35 cellular contexts compared by ENCODE assay signal in genomic region chr4:42904986-42905385, GRCh38. TPM values are rescaled to one million over a fixed set of nuclear protein-coding genes. Genes with fewer than 3 reads are reported as not detected.
"Had no signal": no experiment of that assay in that cellular context is flagged by ENCODE, and none has a peak within 500 bp of the region (broad histone marks: within the 10 kb centered on the region; RNA-seq: fewer than 3 reads in every experiment).

No MANE protein-coding gene starts in this region.

- H3K27me3 ChIP-seq: breast epithelium, colonic mucosa, gastrocnemius medialis, hepatocyte, uterus had no signal

- H3K4me1 Mint-ChIP-seq: activated naive CD4-positive, alpha-beta T cell treated with anti-CD3 and anti-CD28 coated beads, Interleukin-2, amount 10 ng/mL, durations not matched to agents 7 days and 5 days; activated naive CD8-positive, alpha-beta T cell treated with anti-CD3 and anti-CD28 coated beads, Interleukin-2, amount 10 ng/mL, durations not matched to agents 7 days and 5 days; naive thymus-derived CD8-positive, alpha-beta T cell had no signal

- H3K27me3 Mint-ChIP-seq: activated naive CD4-positive, alpha-beta T cell treated with anti-CD3 and anti-CD28 coated beads, Interleukin-2, amount 10 ng/mL, durations not matched to agents 7 days and 5 days; activated naive CD8-positive, alpha-beta T cell treated with anti-CD3 and anti-CD28 coated beads, Interleukin-2, amount 10 ng/mL, durations not matched to agents 7 days and 5 days had no signal

- DNase-seq: activated CD4-positive, alpha-beta T cell treated with anti-CD3 and anti-CD28 coated beads for 48 hours; activated CD4-positive, alpha-beta T cell treated with anti-CD3 and anti-CD28 coated beads, Interleukin-2, amount 50 U/mL, for 48 hours; activated CD8-positive, alpha-beta memory T cell treated with anti-CD3 and anti-CD28 coated beads, Interleukin-2, amount 50 U/mL, for 48 hours; activated gamma-delta T cell; activated naive CD4-positive, alpha-beta T cell treated with anti-CD3 and anti-CD28 coated beads, Interleukin-2, amount 10 ng/mL, durations not matched to agents 7 days and 5 days; activated naive CD8-positive, alpha-beta T cell treated with anti-CD3 and anti-CD28 coated beads, Interleukin-2, amount 10 ng/mL, durations not matched to agents 7 days and 5 days; activated T-cell treated with anti-CD3 and anti-CD28 coated beads, Interleukin-2, amount 50 U/mL, for 24 hours; central memory CD4-positive, alpha-beta T cell; colonic mucosa; effector memory CD8-positive, alpha-beta T cell; erythroblast; gastrocnemius medialis; left colon; mammary epithelial cell; naive thymus-derived CD8-positive, alpha-beta T cell; retina; stimulated activated CD4-positive, alpha-beta T cell treated with anti-CD3 and anti-CD28 coated beads, Interleukin-12 subunit alpha, Interleukin-12 subunit beta, amount 100 ng/mL, for 4 hours; stimulated activated CD4-positive, alpha-beta T cell treated with anti-CD3 and anti-CD28 coated beads, Interleukin-4, amount 100 ng/mL, for 1 hour; stimulated activated naive CD8-positive, alpha-beta T cell treated with anti-CD3 and anti-CD28 coated beads, Interleukin-15, Interleukin-2, amounts not matched to agents 100 U/mL and 50 U/mL, for 24 hours; SW 1271; T-helper 9 cell; uterus had no signal

- H3K9me3 Mint-ChIP-seq: activated naive CD4-positive, alpha-beta T cell treated with anti-CD3 and anti-CD28 coated beads, Interleukin-2, amount 10 ng/mL, durations not matched to agents 7 days and 5 days; activated naive CD8-positive, alpha-beta T cell treated with anti-CD3 and anti-CD28 coated beads, Interleukin-2, amount 10 ng/mL, durations not matched to agents 7 days and 5 days; activated T-cell treated with anti-CD3 and anti-CD28 coated beads, Interleukin-2, amount 50 U/mL, for 24 hours; T-helper 1 cell treated with Interleukin-12 subunit alpha and Interleukin-12 subunit beta and Interleukin-4 antibody, amounts not matched to agents 30 μg/mL and 1 μg/mL, for 36 hours; type B pancreatic cell had no signal

- H3K4me3 ChIP-seq: breast epithelium, colonic mucosa, gastrocnemius medialis, hepatocyte, skin epidermis, uterus had no signal

- H3K36me3 Mint-ChIP-seq: activated naive CD4-positive, alpha-beta T cell treated with anti-CD3 and anti-CD28 coated beads, Interleukin-2, amount 10 ng/mL, durations not matched to agents 7 days and 5 days; activated naive CD8-positive, alpha-beta T cell treated with anti-CD3 and anti-CD28 coated beads, Interleukin-2, amount 10 ng/mL, durations not matched to agents 7 days and 5 days; mesothelial cell of epicardium; naive thymus-derived CD8-positive, alpha-beta T cell; type B pancreatic cell had no signal

- H3K4me3 Mint-ChIP-seq: activated naive CD4-positive, alpha-beta T cell treated with anti-CD3 and anti-CD28 coated beads, Interleukin-2, amount 10 ng/mL, durations not matched to agents 7 days and 5 days; activated naive CD8-positive, alpha-beta T cell treated with anti-CD3 and anti-CD28 coated beads, Interleukin-2, amount 10 ng/mL, durations not matched to agents 7 days and 5 days; activated T-cell treated with anti-CD3 and anti-CD28 coated beads, Interleukin-2, amount 50 U/mL, for 24 hours; effector memory CD8-positive, alpha-beta T cell; mesothelial cell of epicardium; naive thymus-derived CD8-positive, alpha-beta T cell; T-helper 1 cell treated with Interleukin-12 subunit alpha and Interleukin-12 subunit beta and Interleukin-4 antibody, amounts not matched to agents 30 μg/mL and 1 μg/mL, for 36 hours; type B pancreatic cell had no signal

- H3K27ac Mint-ChIP-seq: activated naive CD4-positive, alpha-beta T cell treated with anti-CD3 and anti-CD28 coated beads, Interleukin-2, amount 10 ng/mL, durations not matched to agents 7 days and 5 days; activated naive CD8-positive, alpha-beta T cell treated with anti-CD3 and anti-CD28 coated beads, Interleukin-2, amount 10 ng/mL, durations not matched to agents 7 days and 5 days; activated T-cell treated with anti-CD3 and anti-CD28 coated beads, Interleukin-2, amount 50 U/mL, for 24 hours; effector memory CD8-positive, alpha-beta T cell; mesothelial cell of epicardium; progenitor cell of endocrine pancreas; T-helper 1 cell treated with Interleukin-12 subunit alpha and Interleukin-12 subunit beta and Interleukin-4 antibody, amounts not matched to agents 30 μg/mL and 1 μg/mL, for 36 hours; type B pancreatic cell had no signal

- ATAC-seq: activated CD4-positive, CD25-positive, alpha-beta regulatory T cell treated with anti-CD3 and anti-CD28 coated beads, Interleukin-2, amount 50 U/mL, for 24 hours; effector memory CD8-positive, alpha-beta T cell; gastrocnemius medialis; left colon; naive thymus-derived CD8-positive, alpha-beta T cell; sciatic nerve; stimulated activated naive CD8-positive, alpha-beta T cell treated with anti-CD3 and anti-CD28 coated beads, Interleukin-15, Interleukin-2, amounts not matched to agents 100 U/mL and 50 U/mL, for 24 hours had no signal

- H3K27ac ChIP-seq: breast epithelium, colonic mucosa, gastrocnemius medialis, hepatocyte, skin epidermis, uterus had no signal

RNA-seq across cellular contexts. Expression of gene GRXCR1, which starts 12.5 kb away (rescaled TPM):
- total RNA-seq: activated CD8-positive, alpha-beta memory T cell treated with anti-CD3 and anti-CD28 coated beads for 36 hours; activated naive CD8-positive, alpha-beta T cell treated with anti-CD3 and anti-CD28 coated beads, Interleukin-2, amount 10 ng/mL, durations not matched to agents 7 days and 5 days; breast epithelium; colonic mucosa; gastrocnemius medialis; hepatocyte; left colon; liver; mammary epithelial cell; mesothelial cell of epicardium; naive thymus-derived CD8-positive, alpha-beta T cell; osteoblast; progenitor cell of endocrine pancreas; sciatic nerve; subcutaneous adipose tissue; uterus had no signal
